1 cellular context compared by ENCODE assay signal in genomic region chr16:86121611-86122010, GRCh38.
TF ChIP-seq lines count a peak whose summit lies in the region.

No MANE protein-coding gene starts in this region.

TF ChIP-seq in HEK293, 187 proteins besides CTCF, POLR2A, EP300 and RAD21 (continues in another document):
- TF ChIP-seq ZNF513 (tag by site-specific recombination; IDR thresholded peaks at IDR 0.05), result 0 out of 2 replicates have a peak, but pooled peaks have one; percentile 10
- no peak for TF ChIP-seq ZNF692 (tag by site-specific recombination; IDR thresholded peaks at IDR 0.05)
- TF ChIP-seq PATZ1 (tag by site-specific recombination; IDR thresholded peaks at IDR 0.05), result 0 out of 2 replicates have a peak, but pooled peaks have one; percentile 14
- no peak for TF ChIP-seq ZNF488 (tag by site-specific recombination; IDR thresholded peaks at IDR 0.05)
- no peak for TF ChIP-seq KLF10 (tag by site-specific recombination; IDR thresholded peaks at IDR 0.05)
- no peak for TF ChIP-seq ZNF658 (tag by site-specific recombination; IDR thresholded peaks at IDR 0.05)
- no peak for TF ChIP-seq ZNF24 (tag by site-specific recombination; IDR thresholded peaks at IDR 0.05)
- TF ChIP-seq ZSCAN30 (tag by site-specific recombination; IDR thresholded peaks at IDR 0.05), result no peak
- TF ChIP-seq BCL11A (tag by site-specific recombination; IDR thresholded peaks at IDR 0.05; ENCODE audit: low read depth), result no peak
- no peak for TF ChIP-seq ZBTB20 (tag by site-specific recombination; IDR thresholded peaks at IDR 0.05)
- TF ChIP-seq ZNF544 (tag by site-specific recombination; IDR thresholded peaks at IDR 0.05), result no peak
- TF ChIP-seq ZNF202 (tag by site-specific recombination; IDR thresholded peaks at IDR 0.05; ENCODE audit: borderline replicate concordance), result no peak
- TF ChIP-seq EGR2 (tag by site-specific recombination; IDR thresholded peaks at IDR 0.05; ENCODE audit: low read depth), result peak; percentile 92
- no peak for TF ChIP-seq ZNF558 (tag by site-specific recombination; IDR thresholded peaks at IDR 0.05)
- no peak for TF ChIP-seq ZBTB21 (tag by site-specific recombination; IDR thresholded peaks at IDR 0.05)
- TF ChIP-seq ZXDB (tag by site-specific recombination; IDR thresholded peaks at IDR 0.05), result no peak
- no peak for TF ChIP-seq ZNF280D (tag by site-specific recombination; IDR thresholded peaks at IDR 0.05)
- TF ChIP-seq ZBTB8A (tag by site-specific recombination; IDR thresholded peaks at IDR 0.05), result no peak
- TF ChIP-seq ZFHX2 (tag by site-specific recombination; conservative IDR thresholded peaks at IDR 0.05), result peak; percentile 78
- no peak for TF ChIP-seq ZNF585B (tag by site-specific recombination; IDR thresholded peaks at IDR 0.05)
- TF ChIP-seq ZNF366 (tag by site-specific recombination; conservative IDR thresholded peaks at IDR 0.05), result 0 out of 2 replicates have a peak, but pooled peaks have one; percentile 32
- TF ChIP-seq SP3 (tag by site-specific recombination; IDR thresholded peaks at IDR 0.05), result peak; percentile 88
- no peak for TF ChIP-seq ZNF354C (tag by site-specific recombination; IDR thresholded peaks at IDR 0.05; ENCODE audit: borderline replicate concordance, low read depth)
- TF ChIP-seq KLF1 (tag by site-specific recombination; IDR thresholded peaks at IDR 0.05), result no peak
- TF ChIP-seq ZNF121 (tag by site-specific recombination; IDR thresholded peaks at IDR 0.05), result no peak
- no peak for TF ChIP-seq PBX3 (CRISPR knock-in tag; IDR thresholded peaks at IDR 0.05)
- no peak for TF ChIP-seq ZNF16 (tag by site-specific recombination; IDR thresholded peaks at IDR 0.05; ENCODE audit: low read depth)
- TF ChIP-seq ZNF704 (tag by site-specific recombination; IDR thresholded peaks at IDR 0.05), result no peak
- TF ChIP-seq ZFP41 (tag by site-specific recombination; IDR thresholded peaks at IDR 0.05; ENCODE audit: borderline replicate concordance), result no peak
- TF ChIP-seq ZNF138 (tag by site-specific recombination; IDR thresholded peaks at IDR 0.05; ENCODE audit: borderline replicate concordance), result no peak
- no peak for TF ChIP-seq ZNF785 (tag by site-specific recombination; IDR thresholded peaks at IDR 0.05)
- no peak for TF ChIP-seq ZFP69B (tag by site-specific recombination; IDR thresholded peaks at IDR 0.05)
- TF ChIP-seq ZSCAN16 (tag by site-specific recombination; IDR thresholded peaks at IDR 0.05), result no peak
- TF ChIP-seq ZNF26 (tag by site-specific recombination; IDR thresholded peaks at IDR 0.05), result no peak
- TF ChIP-seq TCF7L2 (IDR thresholded peaks at IDR 0.05; ENCODE audit: borderline replicate concordance, low read depth, low read length), result no peak
- TF ChIP-seq ZNF280C (tag by site-specific recombination; IDR thresholded peaks at IDR 0.05), result no peak
- TF ChIP-seq PRDM2 (tag by site-specific recombination; IDR thresholded peaks at IDR 0.05; ENCODE audit: borderline replicate concordance), result no peak
- peak; percentile 91 for TF ChIP-seq WT1 (tag by site-specific recombination; IDR thresholded peaks at IDR 0.05)
- no peak for TF ChIP-seq TRIM28 (IDR thresholded peaks at IDR 0.05; ENCODE audit: borderline replicate concordance, low read length)
